ENCODE assay signal across 1 cellular context in genomic region chr5:145979270-145980223, GRCh38.
TF ChIP-seq lines count a peak whose summit lies in the region.

No MANE protein-coding gene starts in this region.

TF ChIP-seq in HepG2, 621 proteins besides CTCF, POLR2A, EP300 and RAD21 (continued from another document and continues in another):
- TF ChIP-seq ZNF362 (CRISPR knock-in tag; IDR thresholded peaks at IDR 0.05; ENCODE audit: borderline replicate concordance) (no peak), ZNF142 (CRISPR knock-in tag; IDR thresholded peaks at IDR 0.05) (no peak), ZNF597 (CRISPR knock-in tag; IDR thresholded peaks at IDR 0.05) (no peak), JUND (CRISPR knock-in tag; IDR thresholded peaks at IDR 0.05) (no peak), AHDC1 (CRISPR knock-in tag; IDR thresholded peaks at IDR 0.05; ENCODE audit: borderline replicate concordance) (peak; percentile 97), CENPX (CRISPR knock-in tag; IDR thresholded peaks at IDR 0.05) (no peak), ZNF891 (CRISPR knock-in tag; IDR thresholded peaks at IDR 0.05) (no peak), ZFX (CRISPR knock-in tag; IDR thresholded peaks at IDR 0.05; ENCODE audit: low read depth) (no peak; the same call in 1 of the 2 replicates), GATA4 (IDR thresholded peaks at IDR 0.05; ENCODE audit: borderline replicate concordance, low read depth) (peak; percentile 99), RCOR2 (CRISPR knock-in tag; IDR thresholded peaks at IDR 0.05) (peak; percentile 84), MIER2 (CRISPR knock-in tag; IDR thresholded peaks at IDR 0.05) (0 out of 2 replicates have a peak, but pooled peaks have one; percentile 13), ZNF24 (IDR thresholded peaks at IDR 0.05) (no peak), MEF2D (CRISPR knock-in tag; IDR thresholded peaks at IDR 0.05) (peak; percentile 85; the same call in 1 of the 2 replicates), KDM1A (CRISPR knock-in tag; IDR thresholded peaks at IDR 0.05) (no peak), ZNF710 (CRISPR knock-in tag; IDR thresholded peaks at IDR 0.05; ENCODE audit: borderline replicate concordance) (no peak), ZZZ3 (CRISPR knock-in tag; IDR thresholded peaks at IDR 0.05; ENCODE audit: borderline replicate concordance) (no peak), SOX6 (IDR thresholded peaks at IDR 0.05) (no peak), SOX6 (CRISPR knock-in tag; IDR thresholded peaks at IDR 0.05) (peak; percentile 91), ZNF549 (CRISPR knock-in tag; IDR thresholded peaks at IDR 0.05) (no peak), DMAP1 (CRISPR knock-in tag; IDR thresholded peaks at IDR 0.05) (no peak), HIC2 (CRISPR knock-in tag; IDR thresholded peaks at IDR 0.05; ENCODE audit: low read depth) (no peak), ZNF292 (CRISPR knock-in tag; IDR thresholded peaks at IDR 0.05; ENCODE audit: borderline replicate concordance, low read depth) (no peak), ZNF749 (CRISPR knock-in tag; IDR thresholded peaks at IDR 0.05; ENCODE audit: borderline replicate concordance) (no peak), HMG20B (CRISPR knock-in tag; conservative IDR thresholded peaks at IDR 0.05) (peak; percentile 90), PBX3 (CRISPR knock-in tag; IDR thresholded peaks at IDR 0.05; ENCODE audit: borderline replicate concordance) (no peak), THRA (CRISPR knock-in tag; IDR thresholded peaks at IDR 0.05; ENCODE audit: borderline replicate concordance) (no peak; the same call in 1 of the 2 replicates), KAT8 (CRISPR knock-in tag; IDR thresholded peaks at IDR 0.05) (peak; percentile 60), ZBTB33 (CRISPR knock-in tag; IDR thresholded peaks at IDR 0.05) (no peak)
